Comparison of ENCODE assay signal across 29 cellular contexts in genomic region chr2:494853-495252, GRCh38.
"Had no signal": no experiment of that assay in that cellular context is flagged by ENCODE, and none has a peak within 500 bp of the region (broad histone marks: within the 10 kb centered on the region; RNA-seq: fewer than 3 reads in every experiment).

No MANE protein-coding gene starts in this region.

- ATAC-seq: effector memory CD8-positive, alpha-beta T cell; esophagus mucosa; foreskin keratinocyte; gastrocnemius medialis; gastroesophageal sphincter; heart left ventricle; heart right ventricle had no signal

- H3K27ac ChIP-seq: colonic mucosa, coronary artery, dorsolateral prefrontal cortex, epithelial cell of prostate, esophagus muscularis mucosa, esophagus squamous epithelium, foreskin keratinocyte, gastrocnemius medialis, gastroesophageal sphincter, heart left ventricle, heart right ventricle had no signal

- FAIRE-seq: colon, endometrium, endothelial cell of umbilical vein, frontal cortex had no signal

- H3K36me3 ChIP-seq: colonic mucosa, esophagus muscularis mucosa, esophagus squamous epithelium, gastrocnemius medialis, gastroesophageal sphincter, heart left ventricle, heart right ventricle had no signal

- H3K9me3 ChIP-seq: colonic mucosa, esophagus muscularis mucosa, esophagus squamous epithelium, gastrocnemius medialis, gastroesophageal sphincter, heart left ventricle, heart right ventricle had no signal

- H3K4me3 Mint-ChIP-seq: dendritic cell treated with granulocyte-macrophage colony-stimulating factor and Interleukin-4, amounts not matched to agents 40 ng/mL and 50 ng/mL, for 4 days; effector memory CD8-positive, alpha-beta T cell; endodermal cell had no signal

- H3K4me3 ChIP-seq: colonic mucosa, coronary artery, dorsolateral prefrontal cortex, esophagus muscularis mucosa, esophagus squamous epithelium, gastrocnemius medialis, gastroesophageal sphincter, heart left ventricle, heart right ventricle had no signal

- H3K4me1 ChIP-seq: colonic mucosa, esophagus muscularis mucosa, esophagus squamous epithelium, foreskin keratinocyte, gastrocnemius medialis, gastroesophageal sphincter, heart left ventricle, heart right ventricle had no signal

- H3K27ac Mint-ChIP-seq: dendritic cell treated with granulocyte-macrophage colony-stimulating factor and Interleukin-4, amounts not matched to agents 40 ng/mL and 50 ng/mL, for 4 days; effector memory CD8-positive, alpha-beta T cell; endodermal cell had no signal

- H3K27me3 ChIP-seq: colonic mucosa, foreskin keratinocyte, gastrocnemius medialis had no signal

- H3K27me3 Mint-ChIP-seq: dendritic cell treated with granulocyte-macrophage colony-stimulating factor and Interleukin-4, amounts not matched to agents 40 ng/mL and 50 ng/mL, for 4 days had no signal

- H3K9me3 Mint-ChIP-seq: effector memory CD8-positive, alpha-beta T cell; endodermal cell had no signal

- DNase-seq: colonic mucosa; cortex of kidney; dermis blood vessel endothelial cell; dorsolateral prefrontal cortex; effector CD4-positive, alpha-beta T cell; effector CD8-positive, alpha-beta T cell; effector memory CD4-positive, alpha-beta T cell; effector memory CD8-positive, alpha-beta T cell; endodermal cell; erythroblast; esophagus squamous epithelium; foreskin fibroblast; foreskin keratinocyte; foreskin melanocyte; gastrocnemius medialis; glutamatergic neuron; head of caudate nucleus; heart left ventricle; heart right ventricle had no signal

- H3K4me1 Mint-ChIP-seq: endodermal cell had no signal
